Comparison of ENCODE assay signal across 1 cellular context in the genomic region with DNA sequence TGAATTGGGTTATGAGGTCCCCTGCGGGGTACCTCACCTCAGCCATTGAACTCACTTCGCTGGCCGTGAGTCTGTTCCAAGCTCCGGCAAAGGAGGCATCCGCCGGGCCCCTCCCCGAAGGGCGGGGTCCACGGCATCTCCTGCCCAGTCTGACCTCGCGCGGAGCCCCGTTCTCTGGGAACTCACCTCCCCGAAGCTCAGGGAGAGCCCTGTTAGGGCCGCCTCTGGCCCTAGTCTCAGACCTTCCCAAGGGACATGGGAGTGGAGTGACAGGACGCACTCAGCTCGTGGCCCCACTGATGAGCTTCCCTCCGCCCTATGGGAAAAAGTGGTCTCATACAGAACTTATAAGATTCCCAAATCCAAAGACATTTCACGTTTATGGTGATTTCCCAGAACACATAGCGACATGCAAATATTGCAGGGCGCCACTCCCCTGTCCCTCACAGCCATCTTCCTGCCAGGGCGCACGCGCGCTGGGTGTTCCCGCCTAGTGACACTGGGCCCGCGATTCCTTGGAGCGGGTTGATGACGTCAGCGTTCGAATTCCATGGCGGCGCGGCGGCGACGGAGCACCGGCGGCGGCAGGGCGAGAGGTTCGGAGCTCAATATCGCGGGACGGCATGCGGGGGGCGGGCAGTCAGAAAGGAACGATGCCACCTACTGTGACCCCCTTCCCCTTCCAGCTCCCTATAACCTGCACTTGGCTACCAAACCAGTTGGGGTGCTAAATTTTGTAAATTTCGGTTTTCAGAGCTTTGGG.
TF ChIP-seq lines count a peak whose summit lies in the region.

A gene with protein sequence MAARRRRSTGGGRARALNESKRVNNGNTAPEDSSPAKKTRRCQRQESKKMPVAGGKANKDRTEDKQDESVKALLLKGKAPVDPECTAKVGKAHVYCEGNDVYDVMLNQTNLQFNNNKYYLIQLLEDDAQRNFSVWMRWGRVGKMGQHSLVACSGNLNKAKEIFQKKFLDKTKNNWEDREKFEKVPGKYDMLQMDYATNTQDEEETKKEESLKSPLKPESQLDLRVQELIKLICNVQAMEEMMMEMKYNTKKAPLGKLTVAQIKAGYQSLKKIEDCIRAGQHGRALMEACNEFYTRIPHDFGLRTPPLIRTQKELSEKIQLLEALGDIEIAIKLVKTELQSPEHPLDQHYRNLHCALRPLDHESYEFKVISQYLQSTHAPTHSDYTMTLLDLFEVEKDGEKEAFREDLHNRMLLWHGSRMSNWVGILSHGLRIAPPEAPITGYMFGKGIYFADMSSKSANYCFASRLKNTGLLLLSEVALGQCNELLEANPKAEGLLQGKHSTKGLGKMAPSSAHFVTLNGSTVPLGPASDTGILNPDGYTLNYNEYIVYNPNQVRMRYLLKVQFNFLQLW (plus strand): TSS at position 544 of the 763 bp plus-strand sequence. CDS start 7 bp downstream, at position 551.

TF ChIP-seq in K562, 482 proteins besides CTCF, POLR2A, EP300 and RAD21 (continued from another document and continues in another):
- TF ChIP-seq, protein P1, sequence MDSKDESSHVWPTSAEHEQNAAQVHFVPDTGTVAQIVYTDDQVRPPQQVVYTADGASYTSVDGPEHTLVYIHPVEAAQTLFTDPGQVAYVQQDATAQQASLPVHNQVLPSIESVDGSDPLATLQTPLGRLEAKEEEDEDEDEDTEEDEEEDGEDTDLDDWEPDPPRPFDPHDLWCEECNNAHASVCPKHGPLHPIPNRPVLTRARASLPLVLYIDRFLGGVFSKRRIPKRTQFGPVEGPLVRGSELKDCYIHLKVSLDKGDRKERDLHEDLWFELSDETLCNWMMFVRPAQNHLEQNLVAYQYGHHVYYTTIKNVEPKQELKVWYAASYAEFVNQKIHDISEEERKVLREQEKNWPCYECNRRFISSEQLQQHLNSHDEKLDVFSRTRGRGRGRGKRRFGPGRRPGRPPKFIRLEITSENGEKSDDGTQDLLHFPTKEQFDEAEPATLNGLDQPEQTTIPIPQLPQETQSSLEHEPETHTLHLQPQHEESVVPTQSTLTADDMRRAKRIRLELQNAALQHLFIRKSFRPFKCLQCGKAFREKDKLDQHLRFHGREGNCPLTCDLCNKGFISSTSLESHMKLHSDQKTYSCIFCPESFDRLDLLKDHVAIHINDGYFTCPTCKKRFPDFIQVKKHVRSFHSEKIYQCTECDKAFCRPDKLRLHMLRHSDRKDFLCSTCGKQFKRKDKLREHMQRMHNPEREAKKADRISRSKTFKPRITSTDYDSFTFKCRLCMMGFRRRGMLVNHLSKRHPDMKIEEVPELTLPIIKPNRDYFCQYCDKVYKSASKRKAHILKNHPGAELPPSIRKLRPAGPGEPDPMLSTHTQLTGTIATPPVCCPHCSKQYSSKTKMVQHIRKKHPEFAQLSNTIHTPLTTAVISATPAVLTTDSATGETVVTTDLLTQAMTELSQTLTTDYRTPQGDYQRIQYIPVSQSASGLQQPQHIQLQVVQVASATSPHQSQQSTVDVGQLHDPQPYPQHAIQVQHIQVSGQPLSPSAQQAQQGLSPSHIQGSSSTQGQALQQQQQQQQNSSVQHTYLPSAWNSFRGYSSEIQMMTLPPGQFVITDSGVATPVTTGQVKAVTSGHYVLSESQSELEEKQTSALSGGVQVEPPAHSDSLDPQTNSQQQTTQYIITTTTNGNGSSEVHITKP (IDR thresholded peaks at IDR 0.05; ENCODE audit: partially characterized antibody): peak; percentile 28
- TF ChIP-seq SMC3 (conservative IDR thresholded peaks at IDR 0.05; ENCODE audit: insufficient read depth, low read depth, low read length) (no peak), CREB1 (IDR thresholded peaks at IDR 0.05) (peak; percentile 92), CREB1 (CRISPR knock-in tag; IDR thresholded peaks at IDR 0.05) (peak; percentile 95), SAP30 (IDR thresholded peaks at IDR 0.05; ENCODE audit: borderline replicate concordance, insufficient read depth, low read depth, low read length, poor library complexity, severe bottlenecking) (no peak), DPF2 (IDR thresholded peaks at IDR 0.05) (no peak), SMAD1 (IDR thresholded peaks at IDR 0.05; ENCODE audit: low read depth, low read length, partially characterized antibody) (peak; percentile 63), ZC3H8 (IDR thresholded peaks at IDR 0.05) (no peak), IRF1 (CRISPR knock-in tag; IDR thresholded peaks at IDR 0.05; ENCODE audit: borderline replicate concordance) (no peak), NRF1 (conservative IDR thresholded peaks at IDR 0.05 in 1 of 2, IDR thresholded peaks at IDR 0.05 in 1 of 2) (peak; percentile 94 to 96), ATF3 (IDR thresholded peaks at IDR 0.05) (peak; percentile 100), ATF3 (CRISPR knock-in tag; conservative IDR thresholded peaks at IDR 0.05) (peak; percentile 81), ZNF57 (CRISPR knock-in tag; IDR thresholded peaks at IDR 0.05) (no peak), HSF4 (CRISPR knock-in tag; IDR thresholded peaks at IDR 0.05; ENCODE audit: borderline replicate concordance) (no peak), POLR2B (IDR thresholded peaks at IDR 0.05; ENCODE audit: low read depth, partially characterized antibody) (peak; percentile 44), NFRKB (IDR thresholded peaks at IDR 0.05; ENCODE audit: low read depth) (peak; percentile 60; the same call in 1 of the 2 replicates), NFE2L1 (tag; IDR thresholded peaks at IDR 0.05; ENCODE audit: borderline replicate concordance, low read depth) (no peak), FOXO4 (CRISPR knock-in tag; IDR thresholded peaks at IDR 0.05) (no peak), HIVEP1 (CRISPR knock-in tag; IDR thresholded peaks at IDR 0.05) (no peak), SIN3A (IDR thresholded peaks at IDR 0.05; ENCODE audit: borderline replicate concordance in 2 of 2, control insufficient read depth in 1 of 2, low read depth in 2 of 2, low read length in 2 of 2) (peak in 1 of 2 experiments; percentile 49; a peak in 1 of 4 replicates), TBL1XR1 (IDR thresholded peaks at IDR 0.05; ENCODE audit: low read length in 2 of 2) (peak in 1 of 2 experiments; percentile 38; a peak in 1 of 4 replicates), TEAD1 (CRISPR knock-in tag; IDR thresholded peaks at IDR 0.05) (peak in 1 of 2 experiments; percentile 96; a peak in 2 of 4 replicates), ZMIZ1 (IDR thresholded peaks at IDR 0.05; ENCODE audit: low read depth in 2 of 2, low read length in 2 of 2) (peak in 1 of 2 experiments; percentile 74; a peak in 2 of 4 replicates), BCL6 (CRISPR knock-in tag; IDR thresholded peaks at IDR 0.05) (no peak), NEUROD1 (IDR thresholded peaks at IDR 0.05; ENCODE audit: borderline replicate concordance, low read depth, low read length, partially characterized antibody) (no peak), ZNF551 (CRISPR knock-in tag; IDR thresholded peaks at IDR 0.05) (no peak), ZFPM2 (CRISPR knock-in tag; IDR thresholded peaks at IDR 0.05) (no peak), CCNT2 (IDR thresholded peaks at IDR 0.05; ENCODE audit: borderline replicate concordance, extremely low read depth, insufficient read length, low read depth, low read length) (peak; percentile 41), CTBP1 (IDR thresholded peaks at IDR 0.05; ENCODE audit: borderline replicate concordance) (peak; percentile 80; the same call in 1 of the 2 replicates), RHOXF2B (CRISPR knock-in tag; conservative IDR thresholded peaks at IDR 0.05) (no peak), RBFOX2 (IDR thresholded peaks at IDR 0.05; ENCODE audit: low read depth, low read length) (peak; percentile 84), GABPB1 (CRISPR knock-in tag; IDR thresholded peaks at IDR 0.05) (peak; percentile 41)
- TF ChIP-seq, protein P2, sequence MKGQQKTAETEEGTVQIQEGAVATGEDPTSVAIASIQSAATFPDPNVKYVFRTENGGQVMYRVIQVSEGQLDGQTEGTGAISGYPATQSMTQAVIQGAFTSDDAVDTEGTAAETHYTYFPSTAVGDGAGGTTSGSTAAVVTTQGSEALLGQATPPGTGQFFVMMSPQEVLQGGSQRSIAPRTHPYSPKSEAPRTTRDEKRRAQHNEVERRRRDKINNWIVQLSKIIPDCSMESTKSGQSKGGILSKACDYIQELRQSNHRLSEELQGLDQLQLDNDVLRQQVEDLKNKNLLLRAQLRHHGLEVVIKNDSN (CRISPR knock-in tag; IDR thresholded peaks at IDR 0.05): 0 out of 2 replicates have a peak, but pooled peaks have one; percentile 23
- TF ChIP-seq, protein P3, sequence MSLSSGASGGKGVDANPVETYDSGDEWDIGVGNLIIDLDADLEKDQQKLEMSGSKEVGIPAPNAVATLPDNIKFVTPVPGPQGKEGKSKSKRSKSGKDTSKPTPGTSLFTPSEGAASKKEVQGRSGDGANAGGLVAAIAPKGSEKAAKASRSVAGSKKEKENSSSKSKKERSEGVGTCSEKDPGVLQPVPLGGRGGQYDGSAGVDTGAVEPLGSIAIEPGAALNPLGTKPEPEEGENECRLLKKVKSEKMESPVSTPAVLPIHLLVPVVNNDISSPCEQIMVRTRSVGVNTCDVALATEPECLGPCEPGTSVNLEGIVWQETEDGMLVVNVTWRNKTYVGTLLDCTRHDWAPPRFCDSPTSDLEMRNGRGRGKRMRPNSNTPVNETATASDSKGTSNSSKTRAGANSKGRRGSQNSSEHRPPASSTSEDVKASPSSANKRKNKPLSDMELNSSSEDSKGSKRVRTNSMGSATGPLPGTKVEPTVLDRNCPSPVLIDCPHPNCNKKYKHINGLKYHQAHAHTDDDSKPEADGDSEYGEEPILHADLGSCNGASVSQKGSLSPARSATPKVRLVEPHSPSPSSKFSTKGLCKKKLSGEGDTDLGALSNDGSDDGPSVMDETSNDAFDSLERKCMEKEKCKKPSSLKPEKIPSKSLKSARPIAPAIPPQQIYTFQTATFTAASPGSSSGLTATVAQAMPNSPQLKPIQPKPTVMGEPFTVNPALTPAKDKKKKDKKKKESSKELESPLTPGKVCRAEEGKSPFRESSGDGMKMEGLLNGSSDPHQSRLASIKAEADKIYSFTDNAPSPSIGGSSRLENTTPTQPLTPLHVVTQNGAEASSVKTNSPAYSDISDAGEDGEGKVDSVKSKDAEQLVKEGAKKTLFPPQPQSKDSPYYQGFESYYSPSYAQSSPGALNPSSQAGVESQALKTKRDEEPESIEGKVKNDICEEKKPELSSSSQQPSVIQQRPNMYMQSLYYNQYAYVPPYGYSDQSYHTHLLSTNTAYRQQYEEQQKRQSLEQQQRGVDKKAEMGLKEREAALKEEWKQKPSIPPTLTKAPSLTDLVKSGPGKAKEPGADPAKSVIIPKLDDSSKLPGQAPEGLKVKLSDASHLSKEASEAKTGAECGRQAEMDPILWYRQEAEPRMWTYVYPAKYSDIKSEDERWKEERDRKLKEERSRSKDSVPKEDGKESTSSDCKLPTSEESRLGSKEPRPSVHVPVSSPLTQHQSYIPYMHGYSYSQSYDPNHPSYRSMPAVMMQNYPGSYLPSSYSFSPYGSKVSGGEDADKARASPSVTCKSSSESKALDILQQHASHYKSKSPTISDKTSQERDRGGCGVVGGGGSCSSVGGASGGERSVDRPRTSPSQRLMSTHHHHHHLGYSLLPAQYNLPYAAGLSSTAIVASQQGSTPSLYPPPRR (CRISPR knock-in tag; IDR thresholded peaks at IDR 0.05; ENCODE audit: borderline replicate concordance): no peak
